17 cellular contexts compared by ENCODE assay signal in the genomic region with DNA sequence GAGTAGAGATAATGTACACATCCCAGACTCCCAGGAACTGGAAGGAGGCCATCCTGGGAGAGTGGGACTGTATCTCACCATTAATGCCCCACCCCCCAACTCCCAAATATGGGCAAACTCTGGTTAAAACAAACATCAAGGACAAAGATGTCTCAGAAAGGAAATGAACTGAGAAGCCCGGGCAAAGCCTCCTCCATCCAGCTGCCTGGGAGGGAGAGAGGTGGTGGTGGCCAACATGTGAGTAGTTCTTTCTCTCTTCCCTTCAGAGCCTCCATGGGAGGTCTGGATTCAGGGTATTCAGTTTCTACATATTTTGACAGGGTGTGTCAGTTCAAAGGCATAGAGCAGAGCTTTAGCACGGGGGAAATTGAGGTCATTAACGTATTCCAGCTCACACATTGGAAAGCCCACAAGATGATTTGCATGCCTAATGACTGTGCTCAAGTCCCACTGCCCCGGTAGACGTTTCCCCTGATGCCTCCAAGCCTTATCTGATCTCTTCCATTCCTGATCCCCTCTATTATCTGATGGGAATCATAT. TPM values are rescaled to one million over a fixed set of nuclear protein-coding genes. Genes with fewer than 3 reads are reported as not detected.
"Had no signal": no experiment of that assay in that cellular context is flagged by ENCODE, and none has a peak within 500 bp of the region (broad histone marks: within the 10 kb centered on the region; RNA-seq: fewer than 3 reads in every experiment).

No MANE protein-coding gene starts in this region.

- H3K9me3 Mint-ChIP-seq: activated naive CD4-positive, alpha-beta T cell treated with anti-CD3 and anti-CD28 coated beads, Interleukin-2, amount 50 U/mL, for 24 hours; natural killer cell treated with Interleukin-12 subunit alpha and Interleukin-12 subunit beta and Interleukin-15 and Interleukin-18, amount 100 ng/mL, for 72 hours; stimulated activated naive CD8-positive, alpha-beta T cell treated with anti-CD3 and anti-CD28 coated beads, Interleukin-15, Interleukin-2, amounts not matched to agents 100 ng/mL and 50 ng/mL, for 24 hours had no signal

- DNase-seq: activated CD4-positive, alpha-beta T cell treated with anti-CD3 and anti-CD28 coated beads, Interleukin-2, amount 50 U/mL, for 1 hour; brain microvascular endothelial cell; effector memory CD4-positive, alpha-beta T cell; heart right ventricle; left lung; psoas muscle; stimulated activated CD4-positive, alpha-beta T cell treated with anti-CD3 and anti-CD28 coated beads, Interleukin-4, amount 100 ng/mL, for 1 hour; stimulated activated CD8-positive, alpha-beta memory T cell treated with anti-CD3 and anti-CD28 coated beads, Interleukin-4, amount 100 ng/mL, for 48 hours; upper lobe of right lung had no signal

- H3K27me3 ChIP-seq: brain microvascular endothelial cell, heart right ventricle, left lung, upper lobe of right lung had no signal

- H3K36me3 ChIP-seq: brain microvascular endothelial cell, heart right ventricle, left lung, upper lobe of right lung had no signal

- H3K27ac ChIP-seq: brain microvascular endothelial cell, heart right ventricle, left lung, psoas muscle, upper lobe of right lung had no signal

- H3K4me1 ChIP-seq: psoas muscle, upper lobe of right lung had no signal

- H3K27me3 Mint-ChIP-seq: activated naive CD4-positive, alpha-beta T cell treated with anti-CD3 and anti-CD28 coated beads, Interleukin-2, amount 50 U/mL, for 24 hours; stimulated activated naive CD8-positive, alpha-beta T cell treated with anti-CD3 and anti-CD28 coated beads, Interleukin-15, Interleukin-2, amounts not matched to agents 100 ng/mL and 50 ng/mL, for 24 hours had no signal

- H3K36me3 Mint-ChIP-seq: activated naive CD4-positive, alpha-beta T cell treated with anti-CD3 and anti-CD28 coated beads, Interleukin-2, amount 50 U/mL, for 24 hours; natural killer cell treated with Interleukin-12 subunit alpha and Interleukin-12 subunit beta and Interleukin-15 and Interleukin-18, amount 100 ng/mL, for 72 hours had no signal

- H3K9me3 ChIP-seq: heart right ventricle, left lung, psoas muscle, upper lobe of right lung had no signal

- H3K27ac Mint-ChIP-seq: activated naive CD4-positive, alpha-beta T cell treated with anti-CD3 and anti-CD28 coated beads, Interleukin-2, amount 50 U/mL, for 24 hours; activated T-helper 2 cell treated with anti-CD3 and anti-CD28 coated beads, Interferon-gamma antibody, Interleukin-2, Interleukin-4, amounts not matched to agents 10 μg/mL and 5 μg/mL and 100 μg/mL, durations not matched to agents 14 hours and 24 hours and 36 hours; natural killer cell treated with Interleukin-12 subunit alpha and Interleukin-12 subunit beta and Interleukin-15 and Interleukin-18, amount 100 ng/mL, for 72 hours; stimulated activated naive CD8-positive, alpha-beta T cell treated with anti-CD3 and anti-CD28 coated beads, Interleukin-15, Interleukin-2, amounts not matched to agents 100 ng/mL and 50 ng/mL, for 24 hours had no signal

- H3K4me3 Mint-ChIP-seq: activated naive CD4-positive, alpha-beta T cell treated with anti-CD3 and anti-CD28 coated beads, Interleukin-2, amount 50 U/mL, for 24 hours; natural killer cell treated with Interleukin-12 subunit alpha and Interleukin-12 subunit beta and Interleukin-15 and Interleukin-18, amount 100 ng/mL, for 72 hours; stimulated activated naive CD8-positive, alpha-beta T cell treated with anti-CD3 and anti-CD28 coated beads, Interleukin-15, Interleukin-2, amounts not matched to agents 100 ng/mL and 50 ng/mL, for 24 hours had no signal

- FAIRE-seq: frontal cortex, keratinocyte, TTC549 had no signal

- ATAC-seq: heart right ventricle; left lung; natural killer cell treated with Interleukin-12 subunit alpha and Interleukin-12 subunit beta and Interleukin-15 and Interleukin-18, amount 100 ng/mL, for 72 hours; psoas muscle; upper lobe of right lung had no signal

- H3K4me3 ChIP-seq: heart right ventricle, left lung, psoas muscle, upper lobe of right lung had no signal

RNA-seq across cellular contexts. Expression of gene CXCR4, which starts 57.5 kb away (rescaled TPM):
- total RNA-seq: fibroblast of lung had no signal
